In the genomic region with DNA sequence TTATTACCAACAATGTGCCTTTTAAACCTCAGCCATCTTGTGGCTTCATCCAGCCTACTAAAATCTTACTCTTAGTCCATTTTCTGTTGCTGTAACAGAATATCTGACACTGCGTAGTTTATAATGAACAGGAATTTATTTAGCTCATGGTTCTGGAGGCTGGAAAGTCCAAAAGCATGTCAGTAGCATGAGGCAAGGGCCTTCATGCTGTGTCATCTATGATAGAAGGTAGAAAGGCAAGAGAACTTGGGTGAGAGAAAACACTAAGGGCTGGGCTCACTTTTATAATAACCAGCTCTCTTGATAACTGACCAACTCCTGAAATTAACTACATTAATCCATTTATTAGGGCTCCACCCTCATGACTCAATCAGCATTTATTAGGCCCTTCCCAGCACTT, we compare ENCODE assay signal across 1 cellular context.
TF ChIP-seq lines count a peak whose summit lies in the region.

No MANE protein-coding gene starts in this region.

TF ChIP-seq in endothelial cell of umbilical vein, 7 proteins besides CTCF, POLR2A, EP300 and RAD21:
- TF ChIP-seq GATA2 (IDR thresholded peaks at IDR 0.05; ENCODE audit: insufficient read depth, insufficient read length, low read depth, low read length) = no peak
- no peak for TF ChIP-seq JUN (IDR thresholded peaks at IDR 0.05; ENCODE audit: borderline replicate concordance, insufficient read depth, insufficient read length, low read depth)
- TF ChIP-seq EZH2 (IDR thresholded peaks at IDR 0.05; ENCODE audit: borderline replicate concordance, low read depth, low read length, severe bottlenecking) = no peak
- no peak for TF ChIP-seq POLR2AphosphoS5 (IDR thresholded peaks at IDR 0.05; ENCODE audit: insufficient read depth, low read depth, low read length)
- no peak for TF ChIP-seq MYC (IDR thresholded peaks at IDR 0.05; ENCODE audit: low read depth, low read length)
- TF ChIP-seq FOS (IDR thresholded peaks at IDR 0.05; ENCODE audit: borderline replicate concordance, insufficient read depth, low read length) = no peak
- no peak for TF ChIP-seq MAX (IDR thresholded peaks at IDR 0.05; ENCODE audit: insufficient read depth, insufficient read length)
TF ChIP-seq in endothelial cell of umbilical vein: peak in this region for 0.
